19 cellular contexts compared by ENCODE assay signal in genomic region chr15:75663931-75664421, GRCh38. TPM values are rescaled to one million over a fixed set of nuclear protein-coding genes. Genes with fewer than 3 reads are reported as not detected.
DNase-seq lines count a peak whose midpoint lies in the region; ATAC-seq, FAIRE-seq and TF ChIP-seq lines count a peak whose summit lies in the region.
"Had no signal": no experiment of that assay in that cellular context is flagged by ENCODE, and none has a peak within 500 bp of the region (broad histone marks: within the 10 kb centered on the region; RNA-seq: fewer than 3 reads in every experiment).

No MANE protein-coding gene starts in this region.

- CTCF ChIA-PET in Calu3 (lab: Charles Lee) (interaction anchor here (1.6 kb wide), 1 partner anchor 31 kb away, joined by 3 read pairs; no protein-coding TSS in a partner anchor), PC-9 (lab: Charles Lee) (no interaction called here)

- BruUV-seq in Calu3 (replicated peaks; lab: Mats Ljungman, UMichigan) (no TSS peak), PC-9 (replicated peaks; lab: Mats Ljungman, UMichigan) (no TSS peak)

- intact Hi-C loops in Calu3 (cut with micrococcal nuclease; ENCODE audit: unreplicated experiment): no loop called here
- intact Hi-C loops in PC-9 (cut with micrococcal nuclease; ENCODE audit: unreplicated experiment): no loop called here
- intact Hi-C loops in ovary (cut with DNase I): no loop called here
- intact Hi-C loops in kidney (cut with DNase I): no loop called here

- no peak overlapping the region for H3K18ac ChIP-seq in trophoblast cell (ENCODE audit: low read length)

- H3K27ac Mint-ChIP-seq in Calu3 (ENCODE audit: unreplicated experiment): peak overlapping the region; percentile 79
- H3K27ac Mint-ChIP-seq: activated naive CD8-positive, alpha-beta T cell treated with anti-CD3 and anti-CD28 coated beads, Interleukin-2, amount 10 ng/mL, durations not matched to agents 7 days and 5 days; activated T-cell treated with anti-CD3 and anti-CD28 coated beads, Interleukin-2, amount 50 U/mL, for 24 hours; stimulated activated naive B cell treated with anti-CD40 and anti-IgM and Interleukin-4, amounts not matched to agents 10 μg/mL and 1 μg/mL and 100 μg/mL, for 72 hours had no signal

- peak overlapping the region; percentile 44 for H3K14ac ChIP-seq in trophoblast cell (ENCODE audit: low read length)

- no peaks in the 10 kb centered on the region for H3K9me3 Mint-ChIP-seq in Calu3 (ENCODE audit: low read depth, unreplicated experiment)
- H3K9me3 Mint-ChIP-seq: activated naive CD8-positive, alpha-beta T cell treated with anti-CD3 and anti-CD28 coated beads, Interleukin-2, amount 10 ng/mL, durations not matched to agents 7 days and 5 days; activated T-cell treated with anti-CD3 and anti-CD28 coated beads, Interleukin-2, amount 50 U/mL, for 24 hours; stimulated activated naive B cell treated with anti-CD40 and anti-IgM and Interleukin-4, amounts not matched to agents 10 μg/mL and 1 μg/mL and 100 μg/mL, for 72 hours had no signal

- TF ChIP-seq CTCF in Calu3 (IDR thresholded peaks at IDR 0.05; ENCODE audit: unreplicated experiment) (no peak), PC-9 (conservative IDR thresholded peaks at IDR 0.05) (no peak), foreskin keratinocyte (conservative IDR thresholded peaks at IDR 0.05) (no peak), ovary (IDR thresholded peaks at IDR 0.05) (no peak), kidney (IDR thresholded peaks at IDR 0.05; ENCODE audit: borderline replicate concordance, extremely low read depth, insufficient read depth) (no peak)

- no peak overlapping the region for H4K8ac ChIP-seq in trophoblast cell (ENCODE audit: low read depth, low read length)

- H3K9ac ChIP-seq in trophoblast cell (ENCODE audit: low read length) (no peak overlapping the region), kidney (ENCODE audit: low read length in 2 of 2) (no peak overlapping the region)

- H3F3A ChIP-seq in PC-9 (ENCODE audit: insufficient read depth, low read depth): peaks cover 79% of the 10 kb centered on the region

- H3K9me3 ChIP-seq in PC-9 (ENCODE audit: insufficient read depth, low read depth) (no peaks in the 10 kb centered on the region), trophoblast cell (ENCODE audit: insufficient read depth, low read depth, low read length) (no peaks in the 10 kb centered on the region), ovary (no peaks in the 10 kb centered on the region), kidney (ENCODE audit: control insufficient read depth in 1 of 2, low read length in 2 of 2) (no peaks in the 10 kb centered on the region)

- peak overlapping the region; percentile 23 for H3K4me3 Mint-ChIP-seq in Calu3 (ENCODE audit: low read depth, unreplicated experiment)
- H3K4me3 Mint-ChIP-seq: activated naive CD8-positive, alpha-beta T cell treated with anti-CD3 and anti-CD28 coated beads, Interleukin-2, amount 10 ng/mL, durations not matched to agents 7 days and 5 days; activated T-cell treated with anti-CD3 and anti-CD28 coated beads, Interleukin-2, amount 50 U/mL, for 24 hours; stimulated activated naive B cell treated with anti-CD40 and anti-IgM and Interleukin-4, amounts not matched to agents 10 μg/mL and 1 μg/mL and 100 μg/mL, for 72 hours had no signal

- H3K23ac ChIP-seq in trophoblast cell (ENCODE audit: low read length): no peak overlapping the region

- H3K27me3 ChIP-seq in PC-9 (ENCODE audit: insufficient read depth, low read depth): no peaks in the 10 kb centered on the region
- H3K27me3 ChIP-seq in foreskin keratinocyte: no peaks in the 10 kb centered on the region
- H3K27me3 ChIP-seq in trophoblast cell (ENCODE audit: insufficient read depth, low read length): no peaks in the 10 kb centered on the region
- H3K27me3 ChIP-seq in ovary: no peaks in the 10 kb centered on the region

- H2BK5ac ChIP-seq in trophoblast cell (ENCODE audit: low read depth, low read length, poor library complexity): no peak overlapping the region

- H3K79me2 ChIP-seq in PC-9 (ENCODE audit: low read depth) (peaks cover 7% of the 10 kb centered on the region), trophoblast cell (ENCODE audit: control insufficient read depth, insufficient read depth, low read length, poor library complexity) (no peaks in the 10 kb centered on the region)

- no peaks in the 10 kb centered on the region for H3K36me3 ChIP-seq in PC-9 (ENCODE audit: low read depth)
- peaks cover 5 to 8% of the 10 kb centered on the region in 2 experiments for H3K36me3 ChIP-seq in trophoblast cell (ENCODE audit: control insufficient read depth in 1 of 2, insufficient read depth in 2 of 2, low read length in 2 of 2)
- no peaks in the 10 kb centered on the region for H3K36me3 ChIP-seq in ovary
- no peaks in the 10 kb centered on the region for H3K36me3 ChIP-seq in kidney (ENCODE audit: control insufficient read depth in 1 of 2, insufficient read depth in 2 of 2, low read length in 2 of 2)

- H3K27me3 Mint-ChIP-seq in Calu3 (ENCODE audit: unreplicated experiment): no peaks in the 10 kb centered on the region
- H3K27me3 Mint-ChIP-seq: activated naive CD8-positive, alpha-beta T cell treated with anti-CD3 and anti-CD28 coated beads, Interleukin-2, amount 10 ng/mL, durations not matched to agents 7 days and 5 days; activated T-cell treated with anti-CD3 and anti-CD28 coated beads, Interleukin-2, amount 50 U/mL, for 24 hours had no signal

- no peaks in the 10 kb centered on the region for H3K9me2 ChIP-seq in PC-9 (ENCODE audit: insufficient read depth)

- no peaks in the 10 kb centered on the region for H4K20me1 ChIP-seq in PC-9 (ENCODE audit: insufficient read depth)

- H3K27ac ChIP-seq in PC-9: peak overlapping the region; percentile 99
- H3K27ac ChIP-seq in foreskin keratinocyte: peak overlapping the region; percentile 5
- no peak overlapping the region for H3K27ac ChIP-seq in trophoblast cell (ENCODE audit: low read depth, low read length)
- no peak overlapping the region for H3K27ac ChIP-seq in ovary
- H3K27ac ChIP-seq in kidney (ENCODE audit: low read depth in 2 of 2, low read length in 2 of 2): no peak overlapping the region

- POLR2A ChIA-PET in PC-9 (lab: Charles Lee; ENCODE audit: unreplicated experiment): no interaction called here

- no peak for TF ChIP-seq EP300 in ovary (IDR thresholded peaks at IDR 0.05)

- H3K4ac ChIP-seq in trophoblast cell (ENCODE audit: low read depth, low read length): no peak overlapping the region

- peaks cover 88% of the 10 kb centered on the region for H3K4me1 ChIP-seq in PC-9 (replicated peaks; ENCODE audit: insufficient read depth)
- H3K4me1 ChIP-seq in foreskin keratinocyte: peaks cover 56% of the 10 kb centered on the region
- peaks cover 17 to 34% of the 10 kb centered on the region in 2 experiments for H3K4me1 ChIP-seq in trophoblast cell (ENCODE audit: control insufficient read depth in 1 of 2, insufficient read depth in 2 of 2, low read length in 2 of 2)
- peaks cover 12% of the 10 kb centered on the region for H3K4me1 ChIP-seq in ovary (ENCODE audit: insufficient read depth)
- peaks cover 0 to 10% of the 10 kb centered on the region in 2 donors for H3K4me1 ChIP-seq in kidney (ENCODE audit: control insufficient read depth in 1 of 2, insufficient read depth in 1 of 2, low read depth in 1 of 2, low read length in 2 of 2)

- H4K12ac ChIP-seq in trophoblast cell (ENCODE audit: low read depth, low read length): no peak overlapping the region

- peaks cover 80% of the 10 kb centered on the region for H3K4me1 Mint-ChIP-seq in Calu3 (ENCODE audit: low read depth, unreplicated experiment)
- H3K4me1 Mint-ChIP-seq: stimulated activated naive B cell treated with anti-CD40 and anti-IgM and Interleukin-4, amounts not matched to agents 10 μg/mL and 1 μg/mL and 100 μg/mL, for 72 hours had no signal

- WGBS in trophoblast cell (ENCODE audit: extremely low coverage, insufficient coverage, insufficient read length): no CpG with 5 or more reads among the region's 11 CpGs
- 64 to 83% (median 76%) methylated on average over 11 of the region's 11 CpGs for WGBS in ovary, 3 donors

- peaks cover 32% of the 10 kb centered on the region for H3K36me3 Mint-ChIP-seq in Calu3 (ENCODE audit: insufficient read depth, unreplicated experiment)
- H3K36me3 Mint-ChIP-seq: activated naive CD8-positive, alpha-beta T cell treated with anti-CD3 and anti-CD28 coated beads, Interleukin-2, amount 10 ng/mL, durations not matched to agents 7 days and 5 days; stimulated activated naive B cell treated with anti-CD40 and anti-IgM and Interleukin-4, amounts not matched to agents 10 μg/mL and 1 μg/mL and 100 μg/mL, for 72 hours had no signal

- H2AFZ ChIP-seq in PC-9 (no peak overlapping the region), trophoblast cell (ENCODE audit: insufficient read depth, low read length, poor library complexity) (no peak overlapping the region)

- H4K91ac ChIP-seq in trophoblast cell (ENCODE audit: low read depth, low read length): no peak overlapping the region

- H2AK5ac ChIP-seq in trophoblast cell (ENCODE audit: low read length): no peak overlapping the region

- peak overlapping the region; percentile 58 for H3K4me2 ChIP-seq in PC-9
- no peak overlapping the region for H3K4me2 ChIP-seq in trophoblast cell (ENCODE audit: low read length)

- ATAC-seq in foreskin keratinocyte: no peak
- ATAC-seq: Panc1; stimulated activated naive B cell treated with anti-CD40 and anti-IgM and Interleukin-4, amounts not matched to agents 10 μg/mL and 1 μg/mL and 100 μg/mL, for 72 hours had no signal

- H3K4me3 ChIP-seq in PC-9 (no peak overlapping the region), trophoblast cell (ENCODE audit: low read depth, low read length) (peak overlapping the region; percentile 34), ovary (no peak overlapping the region), kidney (ENCODE audit: low read length in 2 of 2) (no peak overlapping the region)

- no peak for FAIRE-seq in kidney (lab: Jason Lieb, UNC)
- FAIRE-seq: GM18507 had no signal

- no peaks in the 10 kb centered on the region for H3K79me1 ChIP-seq in trophoblast cell (ENCODE audit: low read length)

- H2BK12ac ChIP-seq in trophoblast cell (ENCODE audit: low read length): no peak overlapping the region

- TF ChIP-seq POLR2A in ovary (IDR thresholded peaks at IDR 0.05): no peak

- DNase-seq in Calu3 (no peak), PC-9 (peak; percentile 64 to 76), foreskin keratinocyte (peak in 1 of 2 donors; percentile 54), trophoblast cell (peak; percentile 54 to 63), ovary (no peak), NCI-H1930 (lab: John Stamatoyannopoulos, UW) (no peak), EL (no peak), kidney (no peak)
- DNase-seq: activated CD4-positive, alpha-beta T cell treated with anti-CD3 and anti-CD28 coated beads, Interleukin-2, amount 50 U/mL, for 4 hours; activated naive CD8-positive, alpha-beta T cell treated with anti-CD3 and anti-CD28 coated beads, Interleukin-2, amount 10 ng/mL, durations not matched to agents 7 days and 5 days; activated T-cell treated with anti-CD3 and anti-CD28 coated beads, Interleukin-2, amount 50 U/mL, for 24 hours; caudate nucleus; midbrain; NCI-H1436; occipital lobe; stimulated activated naive B cell treated with anti-CD40 and anti-IgM and Interleukin-4, amounts not matched to agents 10 μg/mL and 1 μg/mL and 100 μg/mL, for 72 hours; SW 1271 had no signal

- H2BK120ac ChIP-seq in trophoblast cell (ENCODE audit: insufficient read depth, low read length, poor library complexity): no peak overlapping the region

RNA-seq across cellular contexts. Expression of gene SNX33, which starts 16.3 kb away (rescaled TPM):
- total RNA-seq in Calu3 (2022) (23.2 and 24.1 TPM in 2 replicates), PC-9 (2021) (27.8 and 27.9 TPM in 2 replicates), foreskin keratinocyte (26.7 and 28.9 TPM in 2 replicates), ovary (10 to 100 TPM; 16.0 to 37.3 (median 32.3) TPM), kidney (20.2 TPM)
- polyA plus RNA-seq in foreskin keratinocyte (26.2 and 28.3 TPM in 2 replicates), ovary (10 to 100 TPM; 23.4 to 28.3 TPM), kidney (ENCODE audit: insufficient read depth, low read depth, low replicate concordance) (14.2 TPM)
- 11.9 and 12.6 TPM in 2 replicates for polyA plus RNA-seq in trophoblast cell (2013)

RNA-seq across cellular contexts. Expression of gene IMP3, which starts 24.0 kb away (rescaled TPM):
- total RNA-seq in Calu3 (2022) (77.8 and 91.5 TPM in 2 replicates), PC-9 (2021) (45.4 and 53.0 TPM in 2 replicates), foreskin keratinocyte (91.3 and 101 TPM in 2 replicates), ovary (100 to 1,000 TPM in 2 of 7 donors, 10 to 100 TPM in 5; 45.1 to 106 (median 59.6) TPM), kidney (52.0 TPM)
- polyA plus RNA-seq in foreskin keratinocyte (105 and 115 TPM in 2 replicates), ovary (10 to 100 TPM; 47.1 to 51.6 TPM), kidney (ENCODE audit: insufficient read depth, low read depth, low replicate concordance) (95.0 TPM)
- polyA plus RNA-seq in trophoblast cell (2013): 41.5 and 44.6 TPM in 2 replicates

RNA-seq across cellular contexts. Expression of gene SNUPN, which starts 38.5 kb away (rescaled TPM):
- 24.5 and 28.0 TPM in 2 replicates for total RNA-seq in Calu3 (2022)
- total RNA-seq in PC-9 (2021): 37.6 and 40.0 TPM in 2 replicates
- 21.5 and 22.0 TPM in 2 replicates for total RNA-seq in foreskin keratinocyte
- 21.6 and 21.7 TPM in 2 replicates for polyA plus RNA-seq in foreskin keratinocyte
- polyA plus RNA-seq in trophoblast cell (2013): 10.5 and 10.6 TPM in 2 replicates
- total RNA-seq in ovary: 10 to 100 TPM; 20.4 to 34.5 (median 27.5) TPM
- 10 to 100 TPM; 29.2 to 35.3 TPM for polyA plus RNA-seq in ovary
- total RNA-seq in kidney: 24.1 TPM
- polyA plus RNA-seq in kidney (ENCODE audit: insufficient read depth, low read depth, low replicate concordance): 37.4 TPM

RNA-seq across cellular contexts. Expression of gene CSPG4, which starts 48.7 kb away (rescaled TPM):
- total RNA-seq in Calu3 (2022) (0.05 TPM in 1 of 2 replicates, not detected in the other), PC-9 (2021) (2.4 and 2.6 TPM in 2 replicates), foreskin keratinocyte (6.0 and 13.3 TPM in 2 replicates), ovary (10 to 100 TPM in 2 of 7 donors, 1 to 10 TPM in 5; 4.2 to 30.0 (median 5.2) TPM), kidney (30.7 TPM)
- polyA plus RNA-seq in foreskin keratinocyte (2.7 and 5.1 TPM in 2 replicates), ovary (1 to 10 TPM; 3.3 to 7.8 TPM), kidney (ENCODE audit: insufficient read depth, low read depth, low replicate concordance) (4.4 TPM)
- 1.1 and 1.3 TPM in 2 replicates for polyA plus RNA-seq in trophoblast cell (2013)
- total RNA-seq: activated naive CD8-positive, alpha-beta T cell treated with anti-CD3 and anti-CD28 coated beads, Interleukin-2, amount 10 ng/mL, durations not matched to agents 7 days and 5 days had no signal

Comparison
In these comparisons a context has a peak if more than half of its experiments do, and no peak if none do; other contexts are left out.
1. DNase-seq: peak in PC-9 (2 of 2) and trophoblast cell (2 of 2); none in Calu3 (single experiment), ovary (0 of 5), NCI-H1930 (0 of 2), EL (single experiment) and kidney (single experiment).
2. H3K27ac ChIP-seq: peak in PC-9 (single experiment) and foreskin keratinocyte (single experiment); none in trophoblast cell (single experiment), ovary (0 of 2) and kidney (0 of 2).